Comparison of ENCODE assay signal across 30 cellular contexts in genomic region chrX:148794350-148794749, GRCh38.
"Had no signal": no experiment of that assay in that cellular context is flagged by ENCODE, and none has a peak within 500 bp of the region (broad histone marks: within the 10 kb centered on the region; RNA-seq: fewer than 3 reads in every experiment).

No MANE protein-coding gene starts in this region.

- H3K9me3 Mint-ChIP-seq: immature natural killer cell; naive thymus-derived CD8-positive, alpha-beta T cell; neural crest cell; stimulated activated naive B cell treated with anti-CD40 and anti-IgM and Interleukin-4, amounts not matched to agents 10 μg/mL and 1 μg/mL and 100 μg/mL, for 72 hours had no signal

- H3K27me3 ChIP-seq: left lung, stomach, testis, thyroid gland, transverse colon, upper lobe of left lung, vagina had no signal

- H3K36me3 ChIP-seq: left lung, lower lobe of right lung, pancreas, prostate gland, stomach, thyroid gland, transverse colon, upper lobe of left lung, vagina had no signal

- DNase-seq: immature natural killer cell; kidney; left colon; left lung; lower lobe of right lung; mammary epithelial cell; mesenchymal stem cell; naive thymus-derived CD8-positive, alpha-beta T cell; nucleus accumbens; pancreas; posterior cingulate gyrus; retina; right cardiac atrium; stimulated activated CD4-positive, alpha-beta T cell treated with anti-CD3 and anti-CD28 coated beads, Interleukin-12 subunit alpha, Interleukin-12 subunit beta, amount 100 ng/mL, for 4 hours; stimulated activated CD4-positive, alpha-beta T cell treated with anti-CD3 and anti-CD28 coated beads, Interleukin-15, amount 100 ng/mL, for 24 hours; stimulated activated CD4-positive, alpha-beta T cell treated with anti-CD3 and anti-CD28 coated beads, Interleukin-2, amount 100 ng/mL, for 24 hours; stimulated activated CD4-positive, alpha-beta T cell treated with anti-CD3 and anti-CD28 coated beads, Interleukin-4, amount 100 ng/mL, for 1 hour; stimulated activated naive B cell treated with anti-CD40 and anti-IgM and Interleukin-4, amounts not matched to agents 10 μg/mL and 1 μg/mL and 100 μg/mL, for 72 hours; stimulated activated naive CD8-positive, alpha-beta T cell treated with anti-CD3 and anti-CD28 coated beads, Interleukin-15, Interleukin-2, amounts not matched to agents 100 U/mL and 50 U/mL, for 24 hours; stomach; testis; thyroid gland; transverse colon; upper lobe of left lung had no signal

- H3K27ac Mint-ChIP-seq: immature natural killer cell; naive thymus-derived CD8-positive, alpha-beta T cell; nephron; stimulated activated naive B cell treated with anti-CD40 and anti-IgM and Interleukin-4, amounts not matched to agents 10 μg/mL and 1 μg/mL and 100 μg/mL, for 72 hours had no signal

- H3K9me3 ChIP-seq: left lung, lower lobe of right lung, pancreas, prostate gland, stomach, testis, thyroid gland, transverse colon, upper lobe of left lung, vagina had no signal

- H3K27me3 Mint-ChIP-seq: naive thymus-derived CD8-positive, alpha-beta T cell; stimulated activated naive B cell treated with anti-CD40 and anti-IgM and Interleukin-4, amounts not matched to agents 10 μg/mL and 1 μg/mL and 100 μg/mL, for 72 hours had no signal

- H3K27ac ChIP-seq: left lung, lower lobe of right lung, pancreas, prostate gland, skin epidermis, stomach, testis, thyroid gland, transverse colon, upper lobe of left lung, vagina had no signal

- H3K4me3 Mint-ChIP-seq: immature natural killer cell; naive thymus-derived CD8-positive, alpha-beta T cell; nephron; neural crest cell; stimulated activated naive B cell treated with anti-CD40 and anti-IgM and Interleukin-4, amounts not matched to agents 10 μg/mL and 1 μg/mL and 100 μg/mL, for 72 hours had no signal

- H3K4me3 ChIP-seq: left lung, lower lobe of right lung, pancreas, prostate gland, skin epidermis, stomach, testis, thyroid gland, transverse colon, upper lobe of left lung, vagina had no signal

- H3K4me1 Mint-ChIP-seq: immature natural killer cell; naive thymus-derived CD8-positive, alpha-beta T cell; nephron; neural crest cell; stimulated activated naive B cell treated with anti-CD40 and anti-IgM and Interleukin-4, amounts not matched to agents 10 μg/mL and 1 μg/mL and 100 μg/mL, for 72 hours had no signal

- H3K36me3 Mint-ChIP-seq: immature natural killer cell; naive thymus-derived CD8-positive, alpha-beta T cell; stimulated activated naive B cell treated with anti-CD40 and anti-IgM and Interleukin-4, amounts not matched to agents 10 μg/mL and 1 μg/mL and 100 μg/mL, for 72 hours had no signal

- FAIRE-seq: islet of Langerhans, kidney, pancreas had no signal

- H3K4me1 ChIP-seq: left lung, lower lobe of right lung, pancreas, prostate gland, stomach, testis, thyroid gland, transverse colon, upper lobe of left lung, vagina had no signal
